ENCODE assay signal across 8 cellular contexts in the genomic region with DNA sequence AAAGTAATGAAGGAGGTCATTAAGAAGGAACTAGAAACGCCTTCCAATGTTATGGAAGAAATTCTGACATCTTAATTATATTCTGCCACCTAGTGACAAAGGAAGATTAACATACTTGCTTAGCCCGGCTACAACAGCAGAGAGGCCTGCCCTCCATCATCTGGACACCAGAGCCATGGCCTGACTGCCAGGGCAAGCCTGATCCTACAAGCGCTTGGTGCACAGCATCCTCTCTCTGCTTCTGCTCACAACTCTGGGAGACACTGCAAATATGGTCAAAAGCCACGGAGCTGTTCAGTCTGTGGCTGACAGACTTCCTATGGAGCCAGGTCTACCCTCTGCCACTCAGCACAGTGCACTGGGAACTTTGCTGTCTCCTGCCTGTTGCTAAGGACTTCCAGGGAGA.
DNase-seq lines count a peak whose midpoint lies in the region; ATAC-seq and TF ChIP-seq lines count a peak whose summit lies in the region.

No MANE protein-coding gene starts in this region.

- H3K4me3 ChIP-seq in dorsolateral prefrontal cortex: peak overlapping the region in 1 of 59 donors; percentile 2
- no peak overlapping the region for H3K4me3 ChIP-seq in lower lobe of right lung
- peak overlapping the region in 1 of 2 donors; percentile 35 for H3K4me3 ChIP-seq in testis

- DNase-seq in activated CD4-positive, alpha-beta T cell treated with anti-CD3 and anti-CD28 coated beads for 48 hours: peak; percentile 19
- DNase-seq in activated CD4-positive, alpha-beta T cell treated with anti-CD3 and anti-CD28 coated beads, Interleukin-2, amount 50 U/mL, for 1 hour: no peak
- DNase-seq in Kasumi-1 (lab: John Stamatoyannopoulos, UW) (peak; percentile 69 to 75), SK-N-DZ (ENCODE audit: low spot score) (peak; percentile 77), dorsolateral prefrontal cortex (peak in 8 of 10 donors; percentile 23 to 64 (median 56)), lower lobe of right lung (peak; percentile 69), testis (peak; percentile 84)

- H3K9me3 ChIP-seq in lower lobe of right lung (no peaks in the 10 kb centered on the region), testis (no peaks in the 10 kb centered on the region)

- intact Hi-C loops in dorsolateral prefrontal cortex (cut with DNase I): loop anchor here (2.0 to 10.0 kb wide), 8 partner anchors 88 to 350 kb away; a partner anchor contains a TSS
- intact Hi-C loops in lower lobe of right lung (cut with DNase I): no loop called here
- intact Hi-C loops in testis (cut with DNase I; ENCODE audit: low total_unique reads): loop anchor here (10.0 kb wide), 1 partner anchor 258 kb away; no protein-coding TSS in a partner anchor

- no peaks in the 10 kb centered on the region for H3K27me3 ChIP-seq in dorsolateral prefrontal cortex
- no peaks in the 10 kb centered on the region for H3K27me3 ChIP-seq in lower lobe of right lung (ENCODE audit: low read depth)
- H3K27me3 ChIP-seq in testis: no peaks in the 10 kb centered on the region

- peaks cover 6% of the 10 kb centered on the region for H3K4me1 ChIP-seq in lower lobe of right lung
- no peaks in the 10 kb centered on the region for H3K4me1 ChIP-seq in testis

- H3K36me3 ChIP-seq in lower lobe of right lung: no peaks in the 10 kb centered on the region
- no peaks in the 10 kb centered on the region for H3K36me3 ChIP-seq in testis (ENCODE audit: low read depth, missing control alignments)

- no peak for TF ChIP-seq POLR2A in testis (IDR thresholded peaks at IDR 0.05)

- H3K27ac ChIP-seq in dorsolateral prefrontal cortex: peak overlapping the region in 36 of 59 donors; percentile 2 to 78 (median 48)
- H3K27ac ChIP-seq in lower lobe of right lung: no peak overlapping the region
- H3K27ac ChIP-seq in testis: no peak overlapping the region

- 3 to 4% methylated on average over 4 of the region's 4 CpGs for WGBS in testis, 2 donors

- ATAC-seq in GM21529 (IDR thresholded peaks at IDR 0.05; ENCODE audit: unreplicated experiment) (peak; percentile 88), lower lobe of right lung (peak; percentile 90)

- TF ChIP-seq CTCF in dorsolateral prefrontal cortex (IDR thresholded peaks at IDR 0.05 in 54 of 56, conservative IDR thresholded peaks at IDR 0.05 in 2 of 56; ENCODE audit: low read depth in 1 of 56, partially characterized antibody in 56 of 56): peak; percentile 47 to 90 (median 72)
- peak; percentile 59 for TF ChIP-seq CTCF in lower lobe of right lung (IDR thresholded peaks at IDR 0.05)
- peak; percentile 37 to 52 (median 47) for TF ChIP-seq CTCF in testis (IDR thresholded peaks at IDR 0.05)

Comparison
In these comparisons a context has a peak if more than half of its experiments do, and no peak if none do; other contexts are left out.
1. H3K27ac ChIP-seq: peak in dorsolateral prefrontal cortex (36 of 59); none in lower lobe of right lung (single experiment) and testis (0 of 2).
2. Peak in every context shown above with its lines, with median percentiles within 50 percentile points of each other: CTCF ChIP-seq.